ENCODE assay signal across 20 cellular contexts in genomic region chr2:167962436-167963226, GRCh38.
"Had no signal": no experiment of that assay in that cellular context is flagged by ENCODE, and none has a peak within 500 bp of the region (broad histone marks: within the 10 kb centered on the region; RNA-seq: fewer than 3 reads in every experiment).

No MANE protein-coding gene starts in this region.

- ATAC-seq: activated CD8-positive, alpha-beta memory T cell treated with anti-CD3 and anti-CD28 coated beads, Interleukin-2, amount 10 ng/mL, durations not matched to agents 7 days and 5 days; body of pancreas; esophagus mucosa; gastrocnemius medialis; pancreas; stimulated activated memory B cell treated with anti-CD40 and anti-IgM and Interleukin-4, amounts not matched to agents 10 μg/mL and 1 μg/mL and 100 μg/mL, for 72 hours; upper lobe of right lung had no signal

- H3K4me3 ChIP-seq: body of pancreas, gastrocnemius medialis, left ventricle myocardium inferior, pancreas, sigmoid colon, thoracic aorta, upper lobe of right lung had no signal

- H3K9me3 ChIP-seq: body of pancreas, gastrocnemius medialis, left ventricle myocardium inferior, neutrophil, pancreas, sigmoid colon, thoracic aorta, upper lobe of right lung had no signal

- H3K27me3 ChIP-seq: body of pancreas, gastrocnemius medialis, neutrophil, pancreas, sigmoid colon, upper lobe of right lung had no signal

- H3K4me1 ChIP-seq: body of pancreas, gastrocnemius medialis, pancreas, upper lobe of right lung had no signal

- H3K27ac ChIP-seq: body of pancreas, gastrocnemius medialis, left ventricle myocardium inferior, neutrophil, pancreas, sigmoid colon, thoracic aorta, upper lobe of right lung, WERI-Rb-1 had no signal

- H3K36me3 ChIP-seq: gastrocnemius medialis, neutrophil, sigmoid colon, thoracic aorta, upper lobe of right lung, WERI-Rb-1 had no signal

- FAIRE-seq: pancreas had no signal

- DNase-seq: activated CD4-positive, alpha-beta memory T cell treated with anti-CD3 and anti-CD28 coated beads, Interleukin-2, amount 10 ng/mL, durations not matched to agents 7 days and 5 days; activated CD4-positive, alpha-beta T cell treated with anti-CD3 and anti-CD28 coated beads for 1 hour; activated CD8-positive, alpha-beta memory T cell treated with anti-CD3 and anti-CD28 coated beads, Interleukin-2, amount 10 ng/mL, durations not matched to agents 7 days and 5 days; activated naive CD4-positive, alpha-beta T cell treated with Interleukin-2 at 50 U/mL for 16 hours; activated naive CD8-positive, alpha-beta T cell treated with anti-CD3 and anti-CD28 coated beads, Interleukin-2, amount 10 ng/mL, durations not matched to agents 7 days and 5 days; body of pancreas; cortex of kidney; effector CD4-positive, alpha-beta T cell; gastrocnemius medialis; head of caudate nucleus; left ventricle myocardium inferior; pancreas; sigmoid colon; stimulated activated CD4-positive, alpha-beta T cell treated with anti-CD3 and anti-CD28 coated beads, Interleukin-4, amount 100 ng/mL, for 24 hours; upper lobe of right lung; WERI-Rb-1 had no signal
